Comparison of ENCODE assay signal across 1 cellular context in genomic region chr7:142248-142955, GRCh38.
TF ChIP-seq lines count a peak whose summit lies in the region.

No MANE protein-coding gene starts in this region.

TF ChIP-seq in HepG2, 621 proteins besides CTCF, POLR2A, EP300 and RAD21 (continued from another document and continues in another):
- TF ChIP-seq, protein P1, sequence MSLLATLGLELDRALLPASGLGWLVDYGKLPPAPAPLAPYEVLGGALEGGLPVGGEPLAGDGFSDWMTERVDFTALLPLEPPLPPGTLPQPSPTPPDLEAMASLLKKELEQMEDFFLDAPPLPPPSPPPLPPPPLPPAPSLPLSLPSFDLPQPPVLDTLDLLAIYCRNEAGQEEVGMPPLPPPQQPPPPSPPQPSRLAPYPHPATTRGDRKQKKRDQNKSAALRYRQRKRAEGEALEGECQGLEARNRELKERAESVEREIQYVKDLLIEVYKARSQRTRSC (CRISPR knock-in tag; IDR thresholded peaks at IDR 0.05; ENCODE audit: low read depth): no peak
- 0 out of 2 replicates have a peak, but pooled peaks have one; percentile 26 for TF ChIP-seq ZNF205 (CRISPR knock-in tag; IDR thresholded peaks at IDR 0.05)
- no peak for TF ChIP-seq ZNF567 (CRISPR knock-in tag; IDR thresholded peaks at IDR 0.05; ENCODE audit: borderline replicate concordance)
- TF ChIP-seq POLR2AphosphoS5 (IDR thresholded peaks at IDR 0.05; ENCODE audit: low read depth, low read length): no peak
- TF ChIP-seq ZNF720 (CRISPR knock-in tag; IDR thresholded peaks at IDR 0.05): no peak
- no peak for TF ChIP-seq YEATS2 (CRISPR knock-in tag; IDR thresholded peaks at IDR 0.05; ENCODE audit: borderline replicate concordance)
- no peak for TF ChIP-seq GFI1 (CRISPR knock-in tag; IDR thresholded peaks at IDR 0.05; ENCODE audit: borderline replicate concordance)
- TF ChIP-seq, protein P2, sequence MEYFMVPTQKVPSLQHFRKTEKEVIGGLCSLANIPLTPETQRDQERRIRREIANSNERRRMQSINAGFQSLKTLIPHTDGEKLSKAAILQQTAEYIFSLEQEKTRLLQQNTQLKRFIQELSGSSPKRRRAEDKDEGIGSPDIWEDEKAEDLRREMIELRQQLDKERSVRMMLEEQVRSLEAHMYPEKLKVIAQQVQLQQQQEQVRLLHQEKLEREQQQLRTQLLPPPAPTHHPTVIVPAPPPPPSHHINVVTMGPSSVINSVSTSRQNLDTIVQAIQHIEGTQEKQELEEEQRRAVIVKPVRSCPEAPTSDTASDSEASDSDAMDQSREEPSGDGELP (IDR thresholded peaks at IDR 0.05; ENCODE audit: borderline replicate concordance, low read depth): peak; percentile 50; the same call in 1 of the 2 replicates
- TF ChIP-seq HOXD1 (CRISPR knock-in tag; IDR thresholded peaks at IDR 0.05): no peak
- no peak for TF ChIP-seq ZSCAN21 (CRISPR knock-in tag; IDR thresholded peaks at IDR 0.05; ENCODE audit: borderline replicate concordance)
- TF ChIP-seq ZNF672 (CRISPR knock-in tag; IDR thresholded peaks at IDR 0.05): no peak
- TF ChIP-seq EED (CRISPR knock-in tag; IDR thresholded peaks at IDR 0.05): no peak
- TF ChIP-seq ZNF619 (CRISPR knock-in tag; IDR thresholded peaks at IDR 0.05): no peak
- no peak for TF ChIP-seq KAT2B (IDR thresholded peaks at IDR 0.05; ENCODE audit: borderline replicate concordance, low read depth, low read length)
- TF ChIP-seq ZNF776 (CRISPR knock-in tag; IDR thresholded peaks at IDR 0.05): no peak
- no peak for TF ChIP-seq SIN3B (IDR thresholded peaks at IDR 0.05; ENCODE audit: low read length)
- no peak for TF ChIP-seq E2F1 (CRISPR knock-in tag; IDR thresholded peaks at IDR 0.05)
- no peak for TF ChIP-seq ZNF343 (CRISPR knock-in tag; IDR thresholded peaks at IDR 0.05)
- peak; percentile 82 for TF ChIP-seq ZNF687 (CRISPR knock-in tag; IDR thresholded peaks at IDR 0.05)
- TF ChIP-seq PAX8 (CRISPR knock-in tag; IDR thresholded peaks at IDR 0.05; ENCODE audit: borderline replicate concordance): no peak
- TF ChIP-seq THAP8 (CRISPR knock-in tag; IDR thresholded peaks at IDR 0.05; ENCODE audit: borderline replicate concordance): no peak
- no peak for TF ChIP-seq ZNF782 (CRISPR knock-in tag; IDR thresholded peaks at IDR 0.05; ENCODE audit: borderline replicate concordance)
- no peak for TF ChIP-seq DNMT3B (CRISPR knock-in tag; conservative IDR thresholded peaks at IDR 0.05)
- no peak for TF ChIP-seq CBFB (CRISPR knock-in tag; IDR thresholded peaks at IDR 0.05)
- TF ChIP-seq E2F5 (CRISPR knock-in tag; conservative IDR thresholded peaks at IDR 0.05): no peak
- no peak for TF ChIP-seq KLF16 (CRISPR knock-in tag; IDR thresholded peaks at IDR 0.05)
- TF ChIP-seq POGZ (CRISPR knock-in tag; IDR thresholded peaks at IDR 0.05): no peak
- TF ChIP-seq ZNF550 (CRISPR knock-in tag; IDR thresholded peaks at IDR 0.05; ENCODE audit: borderline replicate concordance): no peak
- TF ChIP-seq ZNF124 (CRISPR knock-in tag; IDR thresholded peaks at IDR 0.05): no peak
- TF ChIP-seq ZNF704 (CRISPR knock-in tag; IDR thresholded peaks at IDR 0.05; ENCODE audit: borderline replicate concordance): no peak
- no peak for TF ChIP-seq ZUFSP (CRISPR knock-in tag; IDR thresholded peaks at IDR 0.05; ENCODE audit: borderline replicate concordance)
- TF ChIP-seq SMC3 (IDR thresholded peaks at IDR 0.05; ENCODE audit: low read length): no peak
- TF ChIP-seq FOXA1 (IDR thresholded peaks at IDR 0.05): no peak
- no peak for TF ChIP-seq FOXA1 (CRISPR knock-in tag; IDR thresholded peaks at IDR 0.05)
- 0 out of 2 replicates have a peak, but pooled peaks have one; percentile 30 for TF ChIP-seq ZIK1 (CRISPR knock-in tag; IDR thresholded peaks at IDR 0.05; ENCODE audit: borderline replicate concordance, low read depth)
- TF ChIP-seq SATB2 (CRISPR knock-in tag; IDR thresholded peaks at IDR 0.05): no peak
- no peak for TF ChIP-seq ZSCAN12 (CRISPR knock-in tag; IDR thresholded peaks at IDR 0.05)
- TF ChIP-seq GABPB1 (CRISPR knock-in tag; IDR thresholded peaks at IDR 0.05): 0 out of 2 replicates have a peak, but pooled peaks have one; percentile 26
- TF ChIP-seq KDM5A (IDR thresholded peaks at IDR 0.05; ENCODE audit: borderline replicate concordance, low read length): no peak
- TF ChIP-seq HDAC1 (CRISPR knock-in tag; IDR thresholded peaks at IDR 0.05): 0 out of 2 replicates have a peak, but pooled peaks have one; percentile 15
- TF ChIP-seq, protein P3, sequence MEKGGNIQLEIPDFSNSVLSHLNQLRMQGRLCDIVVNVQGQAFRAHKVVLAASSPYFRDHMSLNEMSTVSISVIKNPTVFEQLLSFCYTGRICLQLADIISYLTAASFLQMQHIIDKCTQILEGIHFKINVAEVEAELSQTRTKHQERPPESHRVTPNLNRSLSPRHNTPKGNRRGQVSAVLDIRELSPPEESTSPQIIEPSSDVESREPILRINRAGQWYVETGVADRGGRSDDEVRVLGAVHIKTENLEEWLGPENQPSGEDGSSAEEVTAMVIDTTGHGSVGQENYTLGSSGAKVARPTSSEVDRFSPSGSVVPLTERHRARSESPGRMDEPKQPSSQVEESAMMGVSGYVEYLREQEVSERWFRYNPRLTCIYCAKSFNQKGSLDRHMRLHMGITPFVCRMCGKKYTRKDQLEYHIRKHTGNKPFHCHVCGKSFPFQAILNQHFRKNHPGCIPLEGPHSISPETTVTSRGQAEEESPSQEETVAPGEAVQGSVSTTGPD (CRISPR knock-in tag; IDR thresholded peaks at IDR 0.05): no peak
- TF ChIP-seq, protein P4, sequence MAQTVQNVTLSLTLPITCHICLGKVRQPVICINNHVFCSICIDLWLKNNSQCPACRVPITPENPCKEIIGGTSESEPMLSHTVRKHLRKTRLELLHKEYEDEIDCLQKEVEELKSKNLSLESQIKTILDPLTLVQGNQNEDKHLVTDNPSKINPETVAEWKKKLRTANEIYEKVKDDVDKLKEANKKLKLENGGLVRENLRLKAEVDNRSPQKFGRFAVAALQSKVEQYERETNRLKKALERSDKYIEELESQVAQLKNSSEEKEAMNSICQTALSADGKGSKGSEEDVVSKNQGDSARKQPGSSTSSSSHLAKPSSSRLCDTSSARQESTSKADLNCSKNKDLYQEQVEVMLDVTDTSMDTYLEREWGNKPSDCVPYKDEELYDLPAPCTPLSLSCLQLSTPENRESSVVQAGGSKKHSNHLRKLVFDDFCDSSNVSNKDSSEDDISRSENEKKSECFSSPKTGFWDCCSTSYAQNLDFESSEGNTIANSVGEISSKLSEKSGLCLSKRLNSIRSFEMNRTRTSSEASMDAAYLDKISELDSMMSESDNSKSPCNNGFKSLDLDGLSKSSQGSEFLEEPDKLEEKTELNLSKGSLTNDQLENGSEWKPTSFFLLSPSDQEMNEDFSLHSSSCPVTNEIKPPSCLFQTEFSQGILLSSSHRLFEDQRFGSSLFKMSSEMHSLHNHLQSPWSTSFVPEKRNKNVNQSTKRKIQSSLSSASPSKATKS (CRISPR knock-in tag; IDR thresholded peaks at IDR 0.05): no peak
- no peak for TF ChIP-seq USF2 (IDR thresholded peaks at IDR 0.05; ENCODE audit: low read depth, low read length)
- no peak for TF ChIP-seq USF2 (CRISPR knock-in tag; IDR thresholded peaks at IDR 0.05; ENCODE audit: borderline replicate concordance)
- no peak for TF ChIP-seq STAT5B (CRISPR knock-in tag; IDR thresholded peaks at IDR 0.05)
- TF ChIP-seq IRX3 (CRISPR knock-in tag; IDR thresholded peaks at IDR 0.05; ENCODE audit: borderline replicate concordance, low read depth): no peak
- no peak for TF ChIP-seq NFKBIZ (CRISPR knock-in tag; IDR thresholded peaks at IDR 0.05)
- peak; percentile 63; the same call in 1 of the 2 replicates for TF ChIP-seq ZNF691 (CRISPR knock-in tag; IDR thresholded peaks at IDR 0.05; ENCODE audit: borderline replicate concordance, low read depth)
- TF ChIP-seq ARNTL (CRISPR knock-in tag; IDR thresholded peaks at IDR 0.05): no peak
- TF ChIP-seq ZNF709 (CRISPR knock-in tag; IDR thresholded peaks at IDR 0.05): no peak
- no peak for TF ChIP-seq ZNF432 (CRISPR knock-in tag; IDR thresholded peaks at IDR 0.05; ENCODE audit: borderline replicate concordance)
